In genomic region chr5:90386099-90386710, GRCh38 we compare ENCODE assay signal across 8 cellular contexts. TPM values are rescaled to one million over a fixed set of nuclear protein-coding genes. Genes with fewer than 3 reads are reported as not detected.
A peak's percentile ranks its signal among the peaks of the same experiment; 100 is the strongest.
DNase-seq lines count a peak whose midpoint lies in the region; ATAC-seq, FAIRE-seq and TF ChIP-seq lines count a peak whose summit lies in the region.

No MANE protein-coding gene starts in this region.

- no peak for TF ChIP-seq RAD21 in HepG2 (CRISPR knock-in tag; IDR thresholded peaks at IDR 0.05)

- DNase-seq in HT1080 (ENCODE audit: low read depth) (peak; percentile 29), HepG2 (ENCODE audit: low spot score) (peak; percentile 24), activated gamma-delta T cell treated with Interleukin-2 at 50 U/mL for 16 hours (no peak), HEK293T (ENCODE audit: extremely low spot score) (no peak), GM19240 (ENCODE audit: insufficient read length, low spot score) (no peak)

- TF ChIP-seq POLR2A in HepG2 (IDR thresholded peaks at IDR 0.05; ENCODE audit: insufficient read depth in 1 of 2, low read depth in 2 of 2, low read length in 2 of 2) = no peak

- no peaks in the 10 kb centered on the region for H3K36me3 ChIP-seq in HepG2 (replicated peaks in 1 of 2; ENCODE audit: control insufficient read depth in 1 of 2, insufficient read depth in 2 of 2, low read length in 2 of 2)

- ATAC-seq in HepG2 (no peak), GM19023 (IDR thresholded peaks at IDR 0.05; ENCODE audit: unreplicated experiment) (no peak)

- H3K27me3 ChIP-seq in HepG2 (ENCODE audit: control insufficient read depth in 1 of 2, insufficient read depth in 2 of 2, low read length in 2 of 2) = no peaks in the 10 kb centered on the region

- H3K27ac ChIP-seq in C4-2B = no peak overlapping the region
- H3K27ac ChIP-seq in VCaP = no peak overlapping the region
- no peak overlapping the region for H3K27ac ChIP-seq in HepG2 (ENCODE audit: extremely low read length, insufficient read depth, low read length)

- no peaks in the 10 kb centered on the region for H3K9me3 ChIP-seq in HepG2 (ENCODE audit: low read length)

- CTCF ChIA-PET in HepG2 (lab: Yijun Ruan, JAX; ENCODE audit: low intra/inter-chr PET ratio, low total read pairs) = interaction anchor here (0.6 to 1.8 kb wide), 4 partner anchors 92 to 1656 kb away, joined by 3 to 6 read pairs (median 4); no protein-coding TSS in a partner anchor
- CTCF ChIA-PET in HEK293T (lab: Yijun Ruan, JAX) = no interaction called here

- no TSS peak for BruUV-seq in HepG2 (replicated peaks; lab: Mats Ljungman, UMichigan)

- H3K9ac ChIP-seq in HepG2 (ENCODE audit: insufficient read depth, low read depth, low read length) = no peak overlapping the region

- peak; percentile 4 for FAIRE-seq in HepG2 (lab: Jason Lieb, UNC)

- TF ChIP-seq CTCF in C4-2B (conservative IDR thresholded peaks at IDR 0.05) (peak; percentile 74), VCaP (conservative IDR thresholded peaks at IDR 0.05) (peak; percentile 68), HepG2 (CRISPR knock-in tag; IDR thresholded peaks at IDR 0.05) (peak; percentile 34)

- no peak overlapping the region for H3K4me2 ChIP-seq in HepG2 (ENCODE audit: low read depth, low read length)

- in situ Hi-C loops in HepG2 (cut with HindIII; ENCODE audit: extremely low pct_ligation_motif_present, low pct_unique_long_range_greater_than_20kb) = loop anchor here (10.0 kb wide), 1 partner anchor 251 kb away; no protein-coding TSS in a partner anchor

- no peak overlapping the region for H3K4me3 ChIP-seq in HepG2 (replicated peaks in 1 of 3; ENCODE audit: insufficient read depth in 1 of 3, low read depth in 2 of 3, low read length in 3 of 3)

- TF ChIP-seq EP300 in HepG2 (IDR thresholded peaks at IDR 0.05; ENCODE audit: low read depth in 2 of 2, low read length in 2 of 2) (no peak), HepG2 (CRISPR knock-in tag; IDR thresholded peaks at IDR 0.05; ENCODE audit: borderline replicate concordance) (no peak)

- H2AFZ ChIP-seq in HepG2 (ENCODE audit: low read length) = no peak overlapping the region

- no peaks in the 10 kb centered on the region for H3K4me1 ChIP-seq in HepG2 (ENCODE audit: insufficient read depth, low read length)

- POLR2A ChIA-PET in HepG2 (lab: Yijun Ruan, JAX) = no interaction called here
- POLR2A ChIA-PET in HEK293T (lab: Yijun Ruan, JAX) = interaction anchor here (6.1 kb wide), 1 partner anchor 24 kb away, joined by 39 read pairs; the partner anchor contains the start of gene CETN3

- WGBS in HepG2 (ENCODE audit: low lambda C conversion rate) = 97% methylated on average over 1 of the region's 1 CpG

- H4K20me1 ChIP-seq in HepG2 (ENCODE audit: insufficient read depth, low read length) = no peaks in the 10 kb centered on the region

- intact Hi-C loops in HepG2 (cut with micrococcal nuclease; ENCODE audit: unreplicated experiment) = loop anchor here (1.0 kb wide), 4 partner anchors 92 to 1657 kb away; no protein-coding TSS in a partner anchor

- no peaks in the 10 kb centered on the region for H3K79me2 ChIP-seq in HepG2 (ENCODE audit: insufficient read depth, low read length)

TF ChIP-seq in HepG2, 621 proteins besides CTCF, POLR2A, EP300 and RAD21 (continues in another document):
- TF ChIP-seq POLR2AphosphoS2 (IDR thresholded peaks at IDR 0.05; ENCODE audit: low read depth, low read length) = no peak
- TF ChIP-seq NFRKB (IDR thresholded peaks at IDR 0.05) = no peak
- no peak for TF ChIP-seq KLF15 (CRISPR knock-in tag; IDR thresholded peaks at IDR 0.05; ENCODE audit: borderline replicate concordance)
- TF ChIP-seq ZNF296 (CRISPR knock-in tag; conservative IDR thresholded peaks at IDR 0.05) = no peak
- TF ChIP-seq KMT2B (CRISPR knock-in tag; IDR thresholded peaks at IDR 0.05) = no peak
- peak; percentile 6; the same call in 1 of the 2 replicates for TF ChIP-seq SMC3 (IDR thresholded peaks at IDR 0.05; ENCODE audit: low read length)
- TF ChIP-seq E2F1 (CRISPR knock-in tag; IDR thresholded peaks at IDR 0.05) = no peak
- TF ChIP-seq ZSCAN21 (CRISPR knock-in tag; IDR thresholded peaks at IDR 0.05; ENCODE audit: borderline replicate concordance) = no peak
- TF ChIP-seq STAG1 (CRISPR knock-in tag; IDR thresholded peaks at IDR 0.05) = peak; percentile 45

TF ChIP-seq in HEK293T, 16 proteins besides CTCF, POLR2A, EP300 and RAD21:
- TF ChIP-seq ZNF384 (IDR thresholded peaks at IDR 0.05) (no peak), SP1 (IDR thresholded peaks at IDR 0.05) (no peak), ARNT (IDR thresholded peaks at IDR 0.05) (no peak), SUZ12 (IDR thresholded peaks at IDR 0.05) (no peak), L3MBTL2 (conservative IDR thresholded peaks at IDR 0.05) (no peak), LEF1 (IDR thresholded peaks at IDR 0.05; ENCODE audit: borderline replicate concordance) (no peak), ELF4 (IDR thresholded peaks at IDR 0.05) (no peak), HDGF (IDR thresholded peaks at IDR 0.05; ENCODE audit: borderline replicate concordance) (no peak), FOXM1 (IDR thresholded peaks at IDR 0.05; ENCODE audit: borderline replicate concordance) (no peak)

RNA-seq across cellular contexts. Expression of gene CETN3, which starts 23.4 kb away (rescaled TPM):
- total RNA-seq in HT1080 (2014; rRNA removed; shearing (Covaris generic)) = 24.6 and 29.8 TPM in 2 replicates
- 39.1 and 44.7 TPM in 2 replicates for polyA plus RNA-seq in HT1080 (2015; cell fraction: cytosol; rRNA removed)
- 32.6 and 36.4 TPM in 2 replicates for polyA plus RNA-seq in HT1080 (2015; cell fraction: nucleus; rRNA removed)
- 71.5 and 111 TPM in 2 replicates for total RNA-seq in HepG2 (2016; rRNA removed; fragmentation: Illumina TruSeq; extraction: Trizol)
- 7.9 and 14.1 TPM in 2 replicates for total RNA-seq in HepG2 (2016; cell fraction: cytosol; rRNA removed; fragmentation: Illumina TruSeq; extraction: Trizol; ENCODE audit: low read depth)
- total RNA-seq in HepG2 (2016; cell fraction: insoluble cytoplasmic fraction; rRNA removed; fragmentation: Illumina TruSeq; extraction: Trizol) = 77.3 and 114 TPM in 2 replicates
- total RNA-seq in HepG2 (2016; cell fraction: membrane; rRNA removed; fragmentation: Illumina TruSeq; extraction: Trizol) = 13.0 and 20.4 TPM in 2 replicates
- 37.5 and 38.0 TPM in 2 replicates for total RNA-seq in HepG2 (2016; cell fraction: nucleus; rRNA removed; fragmentation: Illumina TruSeq; extraction: Trizol)
- 10.9 and 15.4 TPM in 2 replicates for polyA plus RNA-seq in HepG2 (2011; rRNA removed)
- polyA plus RNA-seq in HepG2 (2011; cell fraction: cytosol; rRNA removed) = 2.4 and 3.4 TPM in 2 replicates
- 1.9 and 3.6 TPM in 2 replicates for polyA plus RNA-seq in HepG2 (2011; cell fraction: nucleus; rRNA removed)
- 36.8 and 54.8 TPM in 2 replicates for polyA plus RNA-seq in HepG2 (2012)
- polyA plus RNA-seq in HepG2 (2016; cell fraction: cytosol; fragmentation: Illumina TruSeq; extraction: Trizol; ENCODE audit: low read depth) = 6.1 and 6.6 TPM in 2 replicates
- 125 and 130 TPM in 2 replicates for polyA plus RNA-seq in HepG2 (2016; cell fraction: insoluble cytoplasmic fraction; fragmentation: Illumina TruSeq; extraction: Trizol; ENCODE audit: low read depth)
- polyA plus RNA-seq in HepG2 (2016; cell fraction: membrane; fragmentation: Illumina TruSeq; extraction: Trizol; ENCODE audit: low read depth) = 8.5 and 8.8 TPM in 2 replicates
- 46.1 and 52.5 TPM in 2 replicates for polyA plus RNA-seq in HepG2 (2016; cell fraction: nucleus; fragmentation: Illumina TruSeq; extraction: Trizol; ENCODE audit: insufficient read depth, low read depth)
- polyA minus RNA-seq in HepG2 (2011; rRNA and poly(A)+ RNA removed; ENCODE audit: low replicate concordance) = 0.10 and 0.35 TPM in 2 replicates
- polyA minus RNA-seq in HepG2 (2011; cell fraction: cytosol; rRNA and poly(A)+ RNA removed) = 6.9 and 8.3 TPM in 2 replicates
- 17.4 and 21.8 TPM in 2 replicates for polyA minus RNA-seq in HepG2 (2011; cell fraction: nucleus; rRNA and poly(A)+ RNA removed)

Comparison
In these comparisons a context has a peak if more than half of its experiments do, and no peak if none do; other contexts are left out.
1. DNase-seq: peak in HT1080 (single experiment) and HepG2 (single experiment); none in activated gamma-delta T cell treated with Interleukin-2 at 50 U/mL for 16 hours (single experiment), HEK293T (single experiment) and GM19240 (single experiment).
2. Peak in every context shown above with its lines, with median percentiles within 50 percentile points of each other: CTCF ChIP-seq.